1 cellular context compared by ENCODE assay signal in the genomic region with DNA sequence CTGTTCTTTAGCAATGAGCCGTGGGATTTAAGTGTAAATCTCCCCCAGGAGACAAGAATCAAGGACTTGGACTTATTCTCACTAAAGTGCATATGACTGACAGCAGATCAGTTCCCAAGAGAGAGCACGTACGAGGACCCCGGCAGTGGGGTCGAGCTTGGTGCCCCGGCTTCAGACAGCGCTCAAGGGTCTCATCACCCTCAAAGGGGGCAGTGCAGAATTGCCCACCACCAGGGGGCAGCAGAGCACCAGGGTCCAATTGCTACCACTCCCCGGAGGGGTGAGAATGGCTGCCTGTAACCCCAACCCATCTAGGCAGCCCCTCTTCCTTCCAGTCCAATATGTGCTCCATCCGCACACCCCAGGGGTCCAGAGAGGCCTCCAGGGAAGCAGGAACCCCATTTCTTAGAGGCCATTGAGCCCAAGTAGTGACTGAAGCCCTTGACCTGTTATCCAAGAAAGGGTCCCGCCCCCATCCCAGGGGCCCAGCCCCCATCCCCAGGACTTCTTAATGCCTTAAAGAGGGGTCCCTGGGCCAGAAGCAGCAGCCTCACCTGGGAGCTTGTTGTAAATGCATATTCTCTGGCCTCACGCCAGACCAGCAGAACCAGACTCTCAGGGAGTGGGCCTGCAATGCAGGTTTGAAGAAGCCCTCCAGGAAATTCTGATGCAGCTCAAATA.
TF ChIP-seq lines count a peak whose summit lies in the region.

No MANE protein-coding gene starts in this region.

TF ChIP-seq in HepG2, 621 proteins besides CTCF, POLR2A, EP300 and RAD21 (continued from another document and continues in another):
- TF ChIP-seq, protein P1, sequence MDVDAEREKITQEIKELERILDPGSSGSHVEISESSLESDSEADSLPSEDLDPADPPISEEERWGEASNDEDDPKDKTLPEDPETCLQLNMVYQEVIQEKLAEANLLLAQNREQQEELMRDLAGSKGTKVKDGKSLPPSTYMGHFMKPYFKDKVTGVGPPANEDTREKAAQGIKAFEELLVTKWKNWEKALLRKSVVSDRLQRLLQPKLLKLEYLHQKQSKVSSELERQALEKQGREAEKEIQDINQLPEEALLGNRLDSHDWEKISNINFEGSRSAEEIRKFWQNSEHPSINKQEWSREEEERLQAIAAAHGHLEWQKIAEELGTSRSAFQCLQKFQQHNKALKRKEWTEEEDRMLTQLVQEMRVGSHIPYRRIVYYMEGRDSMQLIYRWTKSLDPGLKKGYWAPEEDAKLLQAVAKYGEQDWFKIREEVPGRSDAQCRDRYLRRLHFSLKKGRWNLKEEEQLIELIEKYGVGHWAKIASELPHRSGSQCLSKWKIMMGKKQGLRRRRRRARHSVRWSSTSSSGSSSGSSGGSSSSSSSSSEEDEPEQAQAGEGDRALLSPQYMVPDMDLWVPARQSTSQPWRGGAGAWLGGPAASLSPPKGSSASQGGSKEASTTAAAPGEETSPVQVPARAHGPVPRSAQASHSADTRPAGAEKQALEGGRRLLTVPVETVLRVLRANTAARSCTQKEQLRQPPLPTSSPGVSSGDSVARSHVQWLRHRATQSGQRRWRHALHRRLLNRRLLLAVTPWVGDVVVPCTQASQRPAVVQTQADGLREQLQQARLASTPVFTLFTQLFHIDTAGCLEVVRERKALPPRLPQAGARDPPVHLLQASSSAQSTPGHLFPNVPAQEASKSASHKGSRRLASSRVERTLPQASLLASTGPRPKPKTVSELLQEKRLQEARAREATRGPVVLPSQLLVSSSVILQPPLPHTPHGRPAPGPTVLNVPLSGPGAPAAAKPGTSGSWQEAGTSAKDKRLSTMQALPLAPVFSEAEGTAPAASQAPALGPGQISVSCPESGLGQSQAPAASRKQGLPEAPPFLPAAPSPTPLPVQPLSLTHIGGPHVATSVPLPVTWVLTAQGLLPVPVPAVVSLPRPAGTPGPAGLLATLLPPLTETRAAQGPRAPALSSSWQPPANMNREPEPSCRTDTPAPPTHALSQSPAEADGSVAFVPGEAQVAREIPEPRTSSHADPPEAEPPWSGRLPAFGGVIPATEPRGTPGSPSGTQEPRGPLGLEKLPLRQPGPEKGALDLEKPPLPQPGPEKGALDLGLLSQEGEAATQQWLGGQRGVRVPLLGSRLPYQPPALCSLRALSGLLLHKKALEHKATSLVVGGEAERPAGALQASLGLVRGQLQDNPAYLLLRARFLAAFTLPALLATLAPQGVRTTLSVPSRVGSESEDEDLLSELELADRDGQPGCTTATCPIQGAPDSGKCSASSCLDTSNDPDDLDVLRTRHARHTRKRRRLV (CRISPR knock-in tag; IDR thresholded peaks at IDR 0.05): 0 out of 2 replicates have a peak, but pooled peaks have one; percentile 55
- TF ChIP-seq ZNF136 (CRISPR knock-in tag; IDR thresholded peaks at IDR 0.05; ENCODE audit: low read depth) (no peak), SKI (IDR thresholded peaks at IDR 0.05; ENCODE audit: partially characterized antibody) (peak; percentile 20), KLF12 (CRISPR knock-in tag; IDR thresholded peaks at IDR 0.05; ENCODE audit: borderline replicate concordance) (no peak), SAFB2 (CRISPR knock-in tag; IDR thresholded peaks at IDR 0.05; ENCODE audit: borderline replicate concordance, low read depth) (no peak), REL (CRISPR knock-in tag; conservative IDR thresholded peaks at IDR 0.05) (no peak), FOXO1 (CRISPR knock-in tag; IDR thresholded peaks at IDR 0.05) (no peak), ZMYM4 (CRISPR knock-in tag; IDR thresholded peaks at IDR 0.05) (no peak), ZNF235 (CRISPR knock-in tag; IDR thresholded peaks at IDR 0.05; ENCODE audit: borderline replicate concordance) (0 out of 2 replicates have a peak, but pooled peaks have one; percentile 59), JUNB (CRISPR knock-in tag; IDR thresholded peaks at IDR 0.05; ENCODE audit: borderline replicate concordance) (no peak), SOX13 (IDR thresholded peaks at IDR 0.05) (no peak), SOX13 (CRISPR knock-in tag; conservative IDR thresholded peaks at IDR 0.05 in 1 of 2, IDR thresholded peaks at IDR 0.05 in 1 of 2) (no peak), ELF4 (CRISPR knock-in tag; IDR thresholded peaks at IDR 0.05; ENCODE audit: borderline replicate concordance) (no peak), STAG1 (CRISPR knock-in tag; IDR thresholded peaks at IDR 0.05) (peak; percentile 96), ZIK1 (CRISPR knock-in tag; IDR thresholded peaks at IDR 0.05; ENCODE audit: borderline replicate concordance, low read depth) (peak; percentile 19; the same call in 1 of the 2 replicates), CEBPB (IDR thresholded peaks at IDR 0.05; ENCODE audit: borderline replicate concordance, low read depth, low read length) (no peak), KLF15 (CRISPR knock-in tag; IDR thresholded peaks at IDR 0.05; ENCODE audit: borderline replicate concordance) (no peak), NFKB2 (CRISPR knock-in tag; IDR thresholded peaks at IDR 0.05; ENCODE audit: borderline replicate concordance) (0 out of 2 replicates have a peak, but pooled peaks have one; percentile 13), NFRKB (IDR thresholded peaks at IDR 0.05) (no peak), ARID2 (CRISPR knock-in tag; IDR thresholded peaks at IDR 0.05; ENCODE audit: borderline replicate concordance) (no peak), AKAP8 (CRISPR knock-in tag; IDR thresholded peaks at IDR 0.05) (no peak), NR2F2 (IDR thresholded peaks at IDR 0.05; ENCODE audit: borderline replicate concordance, low read depth) (0 out of 2 replicates have a peak, but pooled peaks have one; percentile 39), ETV5 (CRISPR knock-in tag; IDR thresholded peaks at IDR 0.05; ENCODE audit: borderline replicate concordance) (0 out of 2 replicates have a peak, but pooled peaks have one; percentile 6), ZNF7 (CRISPR knock-in tag; IDR thresholded peaks at IDR 0.05) (no peak), FLYWCH1 (CRISPR knock-in tag; IDR thresholded peaks at IDR 0.05) (no peak), ZNF790 (CRISPR knock-in tag; IDR thresholded peaks at IDR 0.05; ENCODE audit: borderline replicate concordance) (no peak; the same call in 1 of the 2 replicates), ZNF629 (CRISPR knock-in tag; conservative IDR thresholded peaks at IDR 0.05) (no peak), ZNF776 (CRISPR knock-in tag; IDR thresholded peaks at IDR 0.05) (0 out of 2 replicates have a peak, but pooled peaks have one; percentile 17)
- TF ChIP-seq, protein P2, sequence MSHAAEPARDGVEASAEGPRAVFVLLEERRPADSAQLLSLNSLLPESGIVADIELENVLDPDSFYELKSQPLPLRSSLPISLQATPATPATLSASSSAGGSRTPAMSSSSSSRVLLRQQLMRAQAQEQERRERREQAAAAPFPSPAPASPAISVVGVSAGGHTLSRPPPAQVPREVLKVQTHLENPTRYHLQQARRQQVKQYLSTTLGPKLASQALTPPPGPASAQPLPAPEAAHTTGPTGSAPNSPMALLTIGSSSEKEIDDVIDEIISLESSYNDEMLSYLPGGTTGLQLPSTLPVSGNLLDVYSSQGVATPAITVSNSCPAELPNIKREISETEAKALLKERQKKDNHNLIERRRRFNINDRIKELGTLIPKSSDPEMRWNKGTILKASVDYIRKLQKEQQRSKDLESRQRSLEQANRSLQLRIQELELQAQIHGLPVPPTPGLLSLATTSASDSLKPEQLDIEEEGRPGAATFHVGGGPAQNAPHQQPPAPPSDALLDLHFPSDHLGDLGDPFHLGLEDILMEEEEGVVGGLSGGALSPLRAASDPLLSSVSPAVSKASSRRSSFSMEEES (CRISPR knock-in tag; IDR thresholded peaks at IDR 0.05): 0 out of 2 replicates have a peak, but pooled peaks have one; percentile 3
- TF ChIP-seq, protein P3, sequence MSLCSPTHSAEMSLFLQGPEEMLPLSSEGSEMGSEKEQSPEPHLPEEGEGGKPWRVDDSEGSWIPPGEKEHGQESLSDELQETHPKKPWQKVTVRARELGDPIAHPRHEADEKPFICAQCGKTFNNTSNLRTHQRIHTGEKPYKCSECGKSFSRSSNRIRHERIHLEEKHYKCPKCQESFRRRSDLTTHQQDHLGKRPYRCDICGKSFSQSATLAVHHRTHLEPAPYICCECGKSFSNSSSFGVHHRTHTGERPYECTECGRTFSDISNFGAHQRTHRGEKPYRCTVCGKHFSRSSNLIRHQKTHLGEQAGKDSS (CRISPR knock-in tag; IDR thresholded peaks at IDR 0.05; ENCODE audit: borderline replicate concordance, low read depth): 0 out of 2 replicates have a peak, but pooled peaks have one; percentile 13
- TF ChIP-seq, protein P4, sequence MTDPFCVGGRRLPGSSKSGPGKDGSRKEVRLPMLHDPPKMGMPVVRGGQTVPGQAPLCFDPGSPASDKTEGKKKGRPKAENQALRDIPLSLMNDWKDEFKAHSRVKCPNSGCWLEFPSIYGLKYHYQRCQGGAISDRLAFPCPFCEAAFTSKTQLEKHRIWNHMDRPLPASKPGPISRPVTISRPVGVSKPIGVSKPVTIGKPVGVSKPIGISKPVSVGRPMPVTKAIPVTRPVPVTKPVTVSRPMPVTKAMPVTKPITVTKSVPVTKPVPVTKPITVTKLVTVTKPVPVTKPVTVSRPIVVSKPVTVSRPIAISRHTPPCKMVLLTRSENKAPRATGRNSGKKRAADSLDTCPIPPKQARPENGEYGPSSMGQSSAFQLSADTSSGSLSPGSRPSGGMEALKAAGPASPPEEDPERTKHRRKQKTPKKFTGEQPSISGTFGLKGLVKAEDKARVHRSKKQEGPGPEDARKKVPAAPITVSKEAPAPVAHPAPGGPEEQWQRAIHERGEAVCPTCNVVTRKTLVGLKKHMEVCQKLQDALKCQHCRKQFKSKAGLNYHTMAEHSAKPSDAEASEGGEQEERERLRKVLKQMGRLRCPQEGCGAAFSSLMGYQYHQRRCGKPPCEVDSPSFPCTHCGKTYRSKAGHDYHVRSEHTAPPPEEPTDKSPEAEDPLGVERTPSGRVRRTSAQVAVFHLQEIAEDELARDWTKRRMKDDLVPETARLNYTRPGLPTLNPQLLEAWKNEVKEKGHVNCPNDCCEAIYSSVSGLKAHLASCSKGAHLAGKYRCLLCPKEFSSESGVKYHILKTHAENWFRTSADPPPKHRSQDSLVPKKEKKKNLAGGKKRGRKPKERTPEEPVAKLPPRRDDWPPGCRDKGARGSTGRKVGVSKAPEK (CRISPR knock-in tag; IDR thresholded peaks at IDR 0.05; ENCODE audit: borderline replicate concordance): no peak
- TF ChIP-seq, protein P5, sequence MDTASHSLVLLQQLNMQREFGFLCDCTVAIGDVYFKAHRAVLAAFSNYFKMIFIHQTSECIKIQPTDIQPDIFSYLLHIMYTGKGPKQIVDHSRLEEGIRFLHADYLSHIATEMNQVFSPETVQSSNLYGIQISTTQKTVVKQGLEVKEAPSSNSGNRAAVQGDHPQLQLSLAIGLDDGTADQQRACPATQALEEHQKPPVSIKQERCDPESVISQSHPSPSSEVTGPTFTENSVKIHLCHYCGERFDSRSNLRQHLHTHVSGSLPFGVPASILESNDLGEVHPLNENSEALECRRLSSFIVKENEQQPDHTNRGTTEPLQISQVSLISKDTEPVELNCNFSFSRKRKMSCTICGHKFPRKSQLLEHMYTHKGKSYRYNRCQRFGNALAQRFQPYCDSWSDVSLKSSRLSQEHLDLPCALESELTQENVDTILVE (CRISPR knock-in tag; IDR thresholded peaks at IDR 0.05): no peak
- TF ChIP-seq, protein P6, sequence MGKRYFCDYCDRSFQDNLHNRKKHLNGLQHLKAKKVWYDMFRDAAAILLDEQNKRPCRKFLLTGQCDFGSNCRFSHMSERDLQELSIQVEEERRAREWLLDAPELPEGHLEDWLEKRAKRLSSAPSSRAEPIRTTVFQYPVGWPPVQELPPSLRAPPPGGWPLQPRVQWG (CRISPR knock-in tag; IDR thresholded peaks at IDR 0.05; ENCODE audit: borderline replicate concordance, low read depth): no peak
- TF ChIP-seq, protein P7, sequence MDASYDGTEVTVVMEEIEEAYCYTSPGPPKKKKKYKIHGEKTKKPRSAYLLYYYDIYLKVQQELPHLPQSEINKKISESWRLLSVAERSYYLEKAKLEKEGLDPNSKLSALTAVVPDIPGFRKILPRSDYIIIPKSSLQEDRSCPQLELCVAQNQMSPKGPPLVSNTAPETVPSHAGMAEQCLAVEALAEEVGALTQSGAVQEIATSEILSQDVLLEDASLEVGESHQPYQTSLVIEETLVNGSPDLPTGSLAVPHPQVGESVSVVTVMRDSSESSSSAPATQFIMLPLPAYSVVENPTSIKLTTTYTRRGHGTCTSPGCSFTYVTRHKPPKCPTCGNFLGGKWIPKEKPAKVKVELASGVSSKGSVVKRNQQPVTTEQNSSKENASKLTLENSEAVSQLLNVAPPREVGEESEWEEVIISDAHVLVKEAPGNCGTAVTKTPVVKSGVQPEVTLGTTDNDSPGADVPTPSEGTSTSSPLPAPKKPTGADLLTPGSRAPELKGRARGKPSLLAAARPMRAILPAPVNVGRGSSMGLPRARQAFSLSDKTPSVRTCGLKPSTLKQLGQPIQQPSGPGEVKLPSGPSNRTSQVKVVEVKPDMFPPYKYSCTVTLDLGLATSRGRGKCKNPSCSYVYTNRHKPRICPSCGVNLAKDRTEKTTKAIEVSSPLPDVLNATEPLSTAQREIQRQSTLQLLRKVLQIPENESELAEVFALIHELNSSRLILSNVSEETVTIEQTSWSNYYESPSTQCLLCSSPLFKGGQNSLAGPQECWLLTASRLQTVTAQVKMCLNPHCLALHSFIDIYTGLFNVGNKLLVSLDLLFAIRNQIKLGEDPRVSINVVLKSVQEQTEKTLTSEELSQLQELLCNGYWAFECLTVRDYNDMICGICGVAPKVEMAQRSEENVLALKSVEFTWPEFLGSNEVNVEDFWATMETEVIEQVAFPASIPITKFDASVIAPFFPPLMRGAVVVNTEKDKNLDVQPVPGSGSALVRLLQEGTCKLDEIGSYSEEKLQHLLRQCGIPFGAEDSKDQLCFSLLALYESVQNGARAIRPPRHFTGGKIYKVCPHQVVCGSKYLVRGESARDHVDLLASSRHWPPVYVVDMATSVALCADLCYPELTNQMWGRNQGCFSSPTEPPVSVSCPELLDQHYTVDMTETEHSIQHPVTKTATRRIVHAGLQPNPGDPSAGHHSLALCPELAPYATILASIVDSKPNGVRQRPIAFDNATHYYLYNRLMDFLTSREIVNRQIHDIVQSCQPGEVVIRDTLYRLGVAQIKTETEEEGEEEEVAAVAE (CRISPR knock-in tag; IDR thresholded peaks at IDR 0.05; ENCODE audit: borderline replicate concordance): no peak
- TF ChIP-seq, protein P8, sequence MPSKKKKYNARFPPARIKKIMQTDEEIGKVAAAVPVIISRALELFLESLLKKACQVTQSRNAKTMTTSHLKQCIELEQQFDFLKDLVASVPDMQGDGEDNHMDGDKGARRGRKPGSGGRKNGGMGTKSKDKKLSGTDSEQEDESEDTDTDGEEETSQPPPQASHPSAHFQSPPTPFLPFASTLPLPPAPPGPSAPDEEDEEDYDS (CRISPR knock-in tag; IDR thresholded peaks at IDR 0.05): no peak
- TF ChIP-seq, protein P9, sequence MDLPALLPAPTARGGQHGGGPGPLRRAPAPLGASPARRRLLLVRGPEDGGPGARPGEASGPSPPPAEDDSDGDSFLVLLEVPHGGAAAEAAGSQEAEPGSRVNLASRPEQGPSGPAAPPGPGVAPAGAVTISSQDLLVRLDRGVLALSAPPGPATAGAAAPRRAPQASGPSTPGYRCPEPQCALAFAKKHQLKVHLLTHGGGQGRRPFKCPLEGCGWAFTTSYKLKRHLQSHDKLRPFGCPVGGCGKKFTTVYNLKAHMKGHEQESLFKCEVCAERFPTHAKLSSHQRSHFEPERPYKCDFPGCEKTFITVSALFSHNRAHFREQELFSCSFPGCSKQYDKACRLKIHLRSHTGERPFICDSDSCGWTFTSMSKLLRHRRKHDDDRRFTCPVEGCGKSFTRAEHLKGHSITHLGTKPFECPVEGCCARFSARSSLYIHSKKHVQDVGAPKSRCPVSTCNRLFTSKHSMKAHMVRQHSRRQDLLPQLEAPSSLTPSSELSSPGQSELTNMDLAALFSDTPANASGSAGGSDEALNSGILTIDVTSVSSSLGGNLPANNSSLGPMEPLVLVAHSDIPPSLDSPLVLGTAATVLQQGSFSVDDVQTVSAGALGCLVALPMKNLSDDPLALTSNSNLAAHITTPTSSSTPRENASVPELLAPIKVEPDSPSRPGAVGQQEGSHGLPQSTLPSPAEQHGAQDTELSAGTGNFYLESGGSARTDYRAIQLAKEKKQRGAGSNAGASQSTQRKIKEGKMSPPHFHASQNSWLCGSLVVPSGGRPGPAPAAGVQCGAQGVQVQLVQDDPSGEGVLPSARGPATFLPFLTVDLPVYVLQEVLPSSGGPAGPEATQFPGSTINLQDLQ (CRISPR knock-in tag; IDR thresholded peaks at IDR 0.05): no peak
